9 cellular contexts compared by ENCODE assay signal in the genomic region with DNA sequence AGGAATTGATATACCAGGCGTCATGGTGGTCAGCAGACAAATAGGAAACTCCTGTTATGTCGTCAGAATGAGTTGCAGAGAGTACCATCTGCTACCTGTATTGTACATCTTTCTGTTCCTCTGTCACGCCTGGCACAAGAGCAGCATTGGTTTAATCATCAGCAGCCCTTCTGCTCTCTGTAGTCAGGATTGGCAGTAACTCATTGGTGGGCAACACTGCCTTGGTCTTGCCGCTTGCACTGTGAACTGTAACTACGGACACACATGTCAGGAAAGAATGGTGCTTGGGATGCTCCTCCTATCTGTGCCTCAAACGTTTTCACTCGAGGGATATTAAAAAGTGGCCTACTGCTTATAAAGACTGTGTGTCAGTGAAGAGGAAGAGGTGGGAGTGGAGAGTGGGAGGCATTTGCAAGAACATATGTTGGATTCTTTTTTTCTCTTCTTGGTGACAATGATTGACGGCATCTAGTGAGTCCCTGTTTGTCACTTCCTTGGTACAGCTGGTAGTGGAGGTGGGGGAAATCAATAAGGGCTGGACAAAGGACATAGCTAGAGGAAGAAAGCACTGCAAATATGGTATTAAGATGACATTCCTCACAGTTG.
DNase-seq lines count a peak whose midpoint lies in the region; ATAC-seq, FAIRE-seq and TF ChIP-seq lines count a peak whose summit lies in the region.
"Had no signal": no experiment of that assay in that cellular context is flagged by ENCODE, and none has a peak within 500 bp of the region (broad histone marks: within the 10 kb centered on the region; RNA-seq: fewer than 3 reads in every experiment).

No MANE protein-coding gene starts in this region.

- H3K27me3 ChIP-seq in body of pancreas: no peaks in the 10 kb centered on the region

- peak overlapping the region; percentile 97 for H3K27ac Mint-ChIP-seq in activated CD4-positive, alpha-beta T cell treated with anti-CD3 and anti-CD28 coated beads for 36 hours
- H3K27ac Mint-ChIP-seq in stimulated activated effector memory CD8-positive, alpha-beta T cell treated with anti-CD3 and anti-CD28 coated beads, Interleukin-12 subunit alpha, Interleukin-12 subunit beta, amount 100 ng/mL, for 72 hours: peak overlapping the region; percentile 95

- TF ChIP-seq POLR2A in NB4 (IDR thresholded peaks at IDR 0.05; ENCODE audit: extremely low read depth, insufficient read length) (no peak), body of pancreas (IDR thresholded peaks at IDR 0.05) (no peak)

- H3K27ac ChIP-seq in body of pancreas (peak overlapping the region; percentile 44 to 83 (median 76)), kidney (ENCODE audit: low read depth in 2 of 2, low read length in 2 of 2) (no peak overlapping the region)

- TF ChIP-seq CTCF in NB4 (IDR thresholded peaks at IDR 0.05; ENCODE audit: low read depth, low read length) (no peak), body of pancreas (IDR thresholded peaks at IDR 0.05) (no peak), kidney (IDR thresholded peaks at IDR 0.05; ENCODE audit: borderline replicate concordance, extremely low read depth, insufficient read depth) (no peak)

- 64 to 73% methylated on average over 8 of the region's 8 CpGs for WGBS in body of pancreas, 2 donors

- CTCF ChIA-PET in activated CD4-positive, alpha-beta T cell treated with anti-CD3 and anti-CD28 coated beads for 36 hours (lab: Charles Lee): interaction anchor here (0.8 to 3.1 kb wide), 15 partner anchors 11 to 277 kb away, joined by 3 to 26 read pairs (median 4); a partner anchor contains a TSS

- H3K4me3 Mint-ChIP-seq in activated CD4-positive, alpha-beta T cell treated with anti-CD3 and anti-CD28 coated beads for 36 hours: peak overlapping the region; percentile 66
- H3K4me3 Mint-ChIP-seq in stimulated activated effector memory CD8-positive, alpha-beta T cell treated with anti-CD3 and anti-CD28 coated beads, Interleukin-12 subunit alpha, Interleukin-12 subunit beta, amount 100 ng/mL, for 72 hours: peak overlapping the region; percentile 70

- no peaks in the 10 kb centered on the region for H3K36me3 Mint-ChIP-seq in activated CD4-positive, alpha-beta T cell treated with anti-CD3 and anti-CD28 coated beads for 36 hours (ENCODE audit: low read depth)
- peaks cover 28% of the 10 kb centered on the region for H3K36me3 Mint-ChIP-seq in stimulated activated effector memory CD8-positive, alpha-beta T cell treated with anti-CD3 and anti-CD28 coated beads, Interleukin-12 subunit alpha, Interleukin-12 subunit beta, amount 100 ng/mL, for 72 hours

- no peaks in the 10 kb centered on the region for H3K9me3 Mint-ChIP-seq in activated CD4-positive, alpha-beta T cell treated with anti-CD3 and anti-CD28 coated beads for 36 hours (ENCODE audit: low read depth)
- no peaks in the 10 kb centered on the region for H3K9me3 Mint-ChIP-seq in stimulated activated effector memory CD8-positive, alpha-beta T cell treated with anti-CD3 and anti-CD28 coated beads, Interleukin-12 subunit alpha, Interleukin-12 subunit beta, amount 100 ng/mL, for 72 hours

- no peak overlapping the region for H3K9ac ChIP-seq in kidney (ENCODE audit: low read length in 2 of 2)

- H3K4me1 Mint-ChIP-seq in activated CD4-positive, alpha-beta T cell treated with anti-CD3 and anti-CD28 coated beads for 36 hours: peaks cover 85% of the 10 kb centered on the region
- peaks cover 77% of the 10 kb centered on the region for H3K4me1 Mint-ChIP-seq in stimulated activated effector memory CD8-positive, alpha-beta T cell treated with anti-CD3 and anti-CD28 coated beads, Interleukin-12 subunit alpha, Interleukin-12 subunit beta, amount 100 ng/mL, for 72 hours

- H3K4me1 ChIP-seq in body of pancreas: peaks cover 65% of the 10 kb centered on the region
- H3K4me1 ChIP-seq in kidney (ENCODE audit: control insufficient read depth in 1 of 2, insufficient read depth in 1 of 2, low read depth in 1 of 2, low read length in 2 of 2): peaks cover 6 to 24% of the 10 kb centered on the region in 2 donors

- H3K27me3 Mint-ChIP-seq in activated CD4-positive, alpha-beta T cell treated with anti-CD3 and anti-CD28 coated beads for 36 hours: no peaks in the 10 kb centered on the region

- H3K9me3 ChIP-seq in body of pancreas (no peaks in the 10 kb centered on the region), kidney (ENCODE audit: control insufficient read depth in 1 of 2, low read length in 2 of 2) (no peaks in the 10 kb centered on the region)

- no peak for FAIRE-seq in kidney (lab: Jason Lieb, UNC)

- intact Hi-C loops in activated CD4-positive, alpha-beta T cell treated with anti-CD3 and anti-CD28 coated beads for 36 hours (cut with DNase I, micrococcal nuclease): loop anchor here (1.0 to 10.0 kb wide), 12 partner anchors 25 to 982 kb away; a partner anchor contains a TSS
- intact Hi-C loops in body of pancreas (cut with DNase I): loop anchor here (10.0 kb wide), 1 partner anchor 132 kb away; no protein-coding TSS in a partner anchor
- intact Hi-C loops in kidney (cut with DNase I): no loop called here

- DNase-seq in activated CD4-positive, alpha-beta T cell treated with anti-CD3 and anti-CD28 coated beads for 36 hours: peak; percentile 49
- no peak for DNase-seq in activated CD4-positive, alpha-beta T cell treated with anti-CD3 and anti-CD28 coated beads for 1 hour
- DNase-seq in NB4 (ENCODE audit: low read depth) (peak; percentile 65), body of pancreas (no peak), kidney (no peak), NCI-H2196 (lab: John Stamatoyannopoulos, UW; ENCODE audit: unreplicated experiment) (no peak), DMS153 treated with DMSO at 0.1 percent for 48 hours (lab: John Stamatoyannopoulos, UW; ENCODE audit: unreplicated experiment) (no peak)
- DNase-seq in stimulated activated effector memory CD8-positive, alpha-beta T cell treated with anti-CD3 and anti-CD28 coated beads, Interleukin-12 subunit alpha, Interleukin-12 subunit beta, amount 100 ng/mL, for 72 hours (ENCODE audit: low spot score in 2 of 2): peak in 1 of 2 donors; percentile 58
- DNase-seq: PC-3 had no signal

- ATAC-seq in activated CD4-positive, alpha-beta T cell treated with anti-CD3 and anti-CD28 coated beads for 36 hours: peak; percentile 7
- no peak for ATAC-seq in body of pancreas
- ATAC-seq in stimulated activated effector memory CD8-positive, alpha-beta T cell treated with anti-CD3 and anti-CD28 coated beads, Interleukin-12 subunit alpha, Interleukin-12 subunit beta, amount 100 ng/mL, for 72 hours: peak; percentile 56
- ATAC-seq: PC-3 had no signal

- H3K4me3 ChIP-seq in NB4 (ENCODE audit: low read depth, low read length) (no peak overlapping the region), body of pancreas (no peak overlapping the region), kidney (ENCODE audit: low read length in 2 of 2) (no peak overlapping the region)

- POLR2A ChIA-PET in activated CD4-positive, alpha-beta T cell treated with anti-CD3 and anti-CD28 coated beads for 36 hours (lab: Charles Lee): interaction anchor here (0.8 to 1.7 kb wide), 10 partner anchors 17 to 277 kb away, joined by 3 to 16 read pairs (median 5); a partner anchor contains a TSS

- H3K36me3 ChIP-seq in body of pancreas (replicated peaks in 1 of 2; ENCODE audit: insufficient read depth in 1 of 2, low read depth in 2 of 2) (no peaks in the 10 kb centered on the region), kidney (ENCODE audit: control insufficient read depth in 1 of 2, insufficient read depth in 2 of 2, low read length in 2 of 2) (no peaks in the 10 kb centered on the region)

Comparison
In these comparisons a context has a peak if more than half of its experiments do, and no peak if none do; other contexts are left out.
1. DNase-seq: peak in activated CD4-positive, alpha-beta T cell treated with anti-CD3 and anti-CD28 coated beads for 36 hours (single experiment) and NB4 (single experiment); none in activated CD4-positive, alpha-beta T cell treated with anti-CD3 and anti-CD28 coated beads for 1 hour (single experiment), body of pancreas (0 of 4), kidney (single experiment), NCI-H2196 (single experiment) and DMS153 treated with DMSO at 0.1 percent for 48 hours (single experiment).
2. H3K27ac ChIP-seq: peak in body of pancreas (4 of 4); none in kidney (0 of 2).